ENCODE assay signal across 13 cellular contexts in genomic region chr1:47809301-47810084, GRCh38.
A peak's percentile ranks its signal among the peaks of the same experiment; 100 is the strongest.
DNase-seq lines count a peak whose midpoint lies in the region; ATAC-seq, FAIRE-seq and TF ChIP-seq lines count a peak whose summit lies in the region.
"Had no signal": no experiment of that assay in that cellular context is flagged by ENCODE, and none has a peak within 500 bp of the region (broad histone marks: within the 10 kb centered on the region; RNA-seq: fewer than 3 reads in every experiment).

No MANE protein-coding gene starts in this region.

- CTCF ChIA-PET in A549 (lab: Yijun Ruan, JAX): no interaction called here
- CTCF ChIA-PET in activated CD4-positive, alpha-beta memory T cell treated with anti-CD3 and anti-CD28 coated beads for 36 hours (lab: Charles Lee): no interaction called here

- H3K4me1 Mint-ChIP-seq in activated CD4-positive, alpha-beta memory T cell treated with anti-CD3 and anti-CD28 coated beads for 36 hours (ENCODE audit: low read depth): no peaks in the 10 kb centered on the region

- H3K4me3 Mint-ChIP-seq in activated CD4-positive, alpha-beta memory T cell treated with anti-CD3 and anti-CD28 coated beads for 36 hours: no peak overlapping the region
- H3K4me3 Mint-ChIP-seq: activated naive CD8-positive, alpha-beta T cell treated with anti-CD3 and anti-CD28 coated beads, Interleukin-2, amount 10 ng/mL, durations not matched to agents 7 days and 5 days had no signal

- H3K4me1 ChIP-seq in A549: peaks cover 12% of the 10 kb centered on the region; the same call in 1 of the 3 replicates
- H3K4me1 ChIP-seq in left lung: peaks cover 0 to 9% of the 10 kb centered on the region in 2 donors

- no peak overlapping the region for H3K27ac Mint-ChIP-seq in activated CD4-positive, alpha-beta memory T cell treated with anti-CD3 and anti-CD28 coated beads for 36 hours

- POLR2A ChIA-PET in A549 (lab: Yijun Ruan, JAX): no interaction called here
- POLR2A ChIA-PET in activated CD4-positive, alpha-beta memory T cell treated with anti-CD3 and anti-CD28 coated beads for 36 hours (lab: Charles Lee): no interaction called here

- no peaks in the 10 kb centered on the region for H3K36me3 ChIP-seq in left lung
- H3K36me3 ChIP-seq: tibial nerve had no signal

- peak overlapping the region; percentile 47; the same call in 2 of the 3 replicates for H3K4me2 ChIP-seq in A549

- no peak for FAIRE-seq in A549 (lab: Jason Lieb, UNC)

- peaks cover 6% of the 10 kb centered on the region for H3K27me3 Mint-ChIP-seq in activated CD4-positive, alpha-beta memory T cell treated with anti-CD3 and anti-CD28 coated beads for 36 hours

- DNase-seq in A549 (ENCODE audit: low read depth in 1 of 2, low spot score in 1 of 2) (peak in 1 of 2 experiments; percentile 8), NCI-H2029 (lab: John Stamatoyannopoulos, UW) (peak; percentile 83), amniotic epithelial cell (ENCODE audit: low read depth) (peak; percentile 6), left lung (no peak), HuH-7.5 (ENCODE audit: low spot score) (no peak), cardiac septum (ENCODE audit: low spot score) (no peak)
- DNase-seq in activated CD4-positive, alpha-beta memory T cell treated with anti-CD3 and anti-CD28 coated beads for 36 hours: no peak
- DNase-seq: ACHN; activated naive CD8-positive, alpha-beta T cell treated with anti-CD3 and anti-CD28 coated beads, Interleukin-2, amount 10 ng/mL, durations not matched to agents 7 days and 5 days; NCI-H446 treated with DMSO at 0.1 percent for 48 hours had no signal

- no peak for TF ChIP-seq POLR2A in A549 (IDR thresholded peaks at IDR 0.05; ENCODE audit: low read length)

- no peaks in the 10 kb centered on the region for H3K27me3 ChIP-seq in left lung
- H3K27me3 ChIP-seq: tibial nerve had no signal

- no peaks in the 10 kb centered on the region for H3K9me3 ChIP-seq in A549
- no peaks in the 10 kb centered on the region for H3K9me3 ChIP-seq in left lung
- H3K9me3 ChIP-seq: tibial nerve had no signal

- H3K4me3 ChIP-seq in A549 (no peak overlapping the region), left lung (no peak overlapping the region)
- H3K4me3 ChIP-seq: tibial nerve had no signal

- no peaks in the 10 kb centered on the region for H3K9me3 Mint-ChIP-seq in activated CD4-positive, alpha-beta memory T cell treated with anti-CD3 and anti-CD28 coated beads for 36 hours
- H3K9me3 Mint-ChIP-seq: activated naive CD8-positive, alpha-beta T cell treated with anti-CD3 and anti-CD28 coated beads, Interleukin-2, amount 10 ng/mL, durations not matched to agents 7 days and 5 days had no signal

- WGBS in A549 (ENCODE audit: missing lambda C conversion rate): 6% methylated on average over 5 of the region's 8 CpGs

- TF ChIP-seq RAD21 in A549 (conservative IDR thresholded peaks at IDR 0.05 in 1 of 2, IDR thresholded peaks at IDR 0.05 in 1 of 2): no peak

- TF ChIP-seq EP300 in A549 (IDR thresholded peaks at IDR 0.05): no peak

- no peaks in the 10 kb centered on the region for H3K36me3 Mint-ChIP-seq in activated CD4-positive, alpha-beta memory T cell treated with anti-CD3 and anti-CD28 coated beads for 36 hours
- H3K36me3 Mint-ChIP-seq: activated naive CD8-positive, alpha-beta T cell treated with anti-CD3 and anti-CD28 coated beads, Interleukin-2, amount 10 ng/mL, durations not matched to agents 7 days and 5 days had no signal

- peak; percentile 32 to 56; a peak in 3 of 6 replicates for ATAC-seq in A549
- peak; percentile 74 for ATAC-seq in left lung
- no peak for ATAC-seq in GM19324 (IDR thresholded peaks at IDR 0.05; ENCODE audit: low FRiP score, unreplicated experiment)
- ATAC-seq: left lobe of liver had no signal

- intact Hi-C loops in left lung (cut with DNase I) (no loop called here), cardiac septum (cut with DNase I) (no loop called here)
- intact Hi-C loops in activated CD4-positive, alpha-beta memory T cell treated with anti-CD3 and anti-CD28 coated beads for 36 hours (cut with micrococcal nuclease): no loop called here

- no peak for TF ChIP-seq CTCF in A549 (IDR thresholded peaks at IDR 0.05)
- no peak for TF ChIP-seq CTCF in left lung (IDR thresholded peaks at IDR 0.05)

- H3K27ac ChIP-seq in A549 (peak overlapping the region in 1 of 2 experiments; percentile 45; a peak in 2 of 6 replicates), left lung (no peak overlapping the region)
- H3K27ac ChIP-seq: tibial nerve had no signal

TF ChIP-seq in A549, 52 proteins besides CTCF, POLR2A, EP300 and RAD21:
- no peak for TF ChIP-seq HOXB13 (CRISPR knock-in tag; IDR thresholded peaks at IDR 0.05; ENCODE audit: low read depth)
- no peak for TF ChIP-seq ELK1 (IDR thresholded peaks at IDR 0.05; ENCODE audit: low read depth, low read length)
- no peak for TF ChIP-seq E2F6 (IDR thresholded peaks at IDR 0.05; ENCODE audit: borderline replicate concordance, low read depth)
- no peak for TF ChIP-seq RCOR1 (IDR thresholded peaks at IDR 0.05; ENCODE audit: low read depth, low read length)
- no peak for TF ChIP-seq ZFP36 (IDR thresholded peaks at IDR 0.05; ENCODE audit: borderline replicate concordance, partially characterized antibody)
- TF ChIP-seq EHF (CRISPR knock-in tag; IDR thresholded peaks at IDR 0.05): no peak
- TF ChIP-seq EHMT2 (IDR thresholded peaks at IDR 0.05; ENCODE audit: low read depth): no peak
- no peak for TF ChIP-seq SREBF2 (IDR thresholded peaks at IDR 0.05)
- no peak for TF ChIP-seq MAFK (IDR thresholded peaks at IDR 0.05; ENCODE audit: partially characterized antibody)
- no peak for TF ChIP-seq CEBPB (IDR thresholded peaks at IDR 0.05)
- TF ChIP-seq POLR2AphosphoS2 (conservative IDR thresholded peaks at IDR 0.05; ENCODE audit: low read length): no peak
- no peak for TF ChIP-seq HEYL (CRISPR knock-in tag; IDR thresholded peaks at IDR 0.05)
- TF ChIP-seq GATA3 (IDR thresholded peaks at IDR 0.05; ENCODE audit: borderline replicate concordance): no peak
- TF ChIP-seq PBX3 (IDR thresholded peaks at IDR 0.05): no peak
- no peak for TF ChIP-seq NR3C1 (IDR thresholded peaks at IDR 0.05)

Comparison
In these comparisons a context has a peak if more than half of its experiments do, and no peak if none do; other contexts are left out.
1. DNase-seq: peak in NCI-H2029 (single experiment) and amniotic epithelial cell (single experiment); none in left lung (0 of 2), HuH-7.5 (single experiment), activated CD4-positive, alpha-beta memory T cell treated with anti-CD3 and anti-CD28 coated beads for 36 hours (single experiment) and cardiac septum (single experiment).